Comparison of ENCODE assay signal across 2 cellular contexts in the genomic region with DNA sequence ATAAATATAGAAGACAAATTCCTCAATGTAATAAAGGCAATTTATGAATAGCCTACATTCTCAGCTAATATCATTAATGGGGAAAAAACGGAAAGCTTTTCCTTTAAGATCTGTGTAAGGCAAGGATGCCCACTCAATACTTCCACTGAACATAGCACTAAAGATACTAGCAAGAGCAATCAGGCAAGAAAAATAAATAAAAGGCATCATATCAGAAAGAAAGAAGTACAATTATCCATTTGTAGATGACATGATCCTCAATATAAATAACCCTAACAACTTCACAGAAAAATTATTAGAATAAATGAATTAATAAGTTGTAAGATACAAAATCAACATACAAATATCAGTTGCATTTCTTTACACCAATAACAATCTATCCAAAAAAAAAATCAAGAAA.
TF ChIP-seq lines count a peak whose summit lies in the region.

No MANE protein-coding gene starts in this region.

TF ChIP-seq in HepG2, 621 proteins besides CTCF, POLR2A, EP300 and RAD21:
- no peak for TF ChIP-seq ZNF7 (CRISPR knock-in tag; IDR thresholded peaks at IDR 0.05)
- TF ChIP-seq, protein P1, sequence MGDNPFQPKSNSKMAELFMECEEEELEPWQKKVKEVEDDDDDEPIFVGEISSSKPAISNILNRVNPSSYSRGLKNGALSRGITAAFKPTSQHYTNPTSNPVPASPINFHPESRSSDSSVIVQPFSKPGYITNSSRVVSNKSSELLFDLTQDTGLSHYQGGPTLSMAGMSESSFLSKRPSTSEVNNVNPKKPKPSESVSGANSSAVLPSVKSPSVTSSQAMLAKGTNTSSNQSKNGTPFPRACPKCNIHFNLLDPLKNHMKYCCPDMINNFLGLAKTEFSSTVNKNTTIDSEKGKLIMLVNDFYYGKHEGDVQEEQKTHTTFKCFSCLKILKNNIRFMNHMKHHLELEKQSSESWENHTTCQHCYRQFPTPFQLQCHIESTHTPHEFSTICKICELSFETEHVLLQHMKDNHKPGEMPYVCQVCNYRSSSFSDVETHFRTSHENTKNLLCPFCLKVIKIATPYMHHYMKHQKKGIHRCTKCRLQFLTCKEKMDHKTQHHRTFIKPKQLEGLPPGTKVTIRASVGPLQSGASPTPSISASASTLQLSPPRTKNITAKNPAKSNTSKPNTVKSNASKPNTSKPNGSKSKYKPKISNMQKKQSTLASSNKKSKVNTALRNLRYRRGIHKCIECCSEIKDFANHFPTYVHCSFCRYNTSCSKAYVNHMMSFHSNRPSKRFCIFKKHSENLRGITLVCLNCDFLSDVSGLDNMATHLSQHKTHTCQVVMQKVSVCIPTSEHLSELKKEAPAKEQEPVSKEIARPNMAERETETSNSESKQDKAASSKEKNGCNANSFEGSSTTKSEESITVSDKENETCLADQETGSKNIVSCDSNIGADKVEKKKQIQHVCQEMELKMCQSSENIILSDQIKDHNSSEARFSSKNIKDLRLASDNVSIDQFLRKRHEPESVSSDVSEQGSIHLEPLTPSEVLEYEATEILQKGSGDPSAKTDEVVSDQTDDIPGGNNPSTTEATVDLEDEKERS (CRISPR knock-in tag; IDR thresholded peaks at IDR 0.05): peak; percentile 51; the same call in 1 of the 2 replicates
TF ChIP-seq in HepG2: peak in this region for 1.

TF ChIP-seq in HEK293, 187 proteins besides CTCF, POLR2A, EP300 and RAD21:
- no peak for TF ChIP-seq ZNF777 (tag by site-specific recombination; IDR thresholded peaks at IDR 0.05; ENCODE audit: borderline replicate concordance)
- no peak for TF ChIP-seq KLF8 (tag by site-specific recombination; IDR thresholded peaks at IDR 0.05)
- no peak for TF ChIP-seq ZNF350 (tag by site-specific recombination; IDR thresholded peaks at IDR 0.05)
- TF ChIP-seq ZNF48 (tag by site-specific recombination; IDR thresholded peaks at IDR 0.05): no peak
- no peak for TF ChIP-seq ZBTB7A (tag by site-specific recombination; IDR thresholded peaks at IDR 0.05; ENCODE audit: low read depth)
- TF ChIP-seq SETDB1 (IDR thresholded peaks at IDR 0.05; ENCODE audit: insufficient read length, low read length): peak; percentile 71
